Comparison of ENCODE assay signal across 27 cellular contexts in genomic region chr16:30173054-30173453, GRCh38.
"Had no signal": no experiment of that assay in that cellular context is flagged by ENCODE, and none has a peak within 500 bp of the region (broad histone marks: within the 10 kb centered on the region; RNA-seq: fewer than 3 reads in every experiment).

No MANE protein-coding gene starts in this region.

- H3K27ac Mint-ChIP-seq: T-cell had no signal

- ATAC-seq: Right ventricle myocardium inferior, T-cell had no signal

- H3K9ac ChIP-seq: KMS-11 had no signal

- H3K36me3 Mint-ChIP-seq: T-cell had no signal

- H3K27me3 ChIP-seq: Peyer's patch, SJCRH30 had no signal

- H3K4me2 ChIP-seq: KMS-11, PC-9 had no signal

- H3K27ac ChIP-seq: HL-60, KMS-11, PC-9, Peyer's patch, SJCRH30 had no signal

- H3K36me3 ChIP-seq: Peyer's patch, SJCRH30 had no signal

- DNase-seq: Kasumi-1, MV-4-11, NCI-H1092, NCI-H1105 treated with DMSO at 0.1 percent for 48 hours, NCI-H1417 treated with DMSO at 0.1 percent for 48 hours, NCI-H146, NCI-H1694 treated with DMSO at 0.1 percent for 48 hours, NCI-H1930, NCI-H2081, NCI-H2107, NCI-H2171, NCI-H226, NCI-H446, NCI-H510A, NCI-H524 treated with DMSO at 0.1 percent for 48 hours, NCI-H69, NCI-H774, OCI-M1, PC-9, Peyer's patch, SHP77 treated with DMSO at 0.1 percent for 48 hours, SJCRH30, SW 1271, T-cell had no signal

- H3K27me3 Mint-ChIP-seq: T-cell had no signal

- H3K4me1 ChIP-seq: Peyer's patch, SJCRH30 had no signal

- H3K9me3 Mint-ChIP-seq: T-cell had no signal

- H3K4me3 Mint-ChIP-seq: T-cell had no signal

- H3K9me3 ChIP-seq: Peyer's patch, SJCRH30 had no signal

- H2AFZ ChIP-seq: PC-9 had no signal

- H3K4me3 ChIP-seq: PC-9, Peyer's patch, SJCRH30 had no signal
